1 cellular context compared by ENCODE assay signal in genomic region chr2:22855761-22856184, GRCh38.
TF ChIP-seq lines count a peak whose summit lies in the region.

No MANE protein-coding gene starts in this region.

TF ChIP-seq in WTC11, 78 proteins besides CTCF, POLR2A, EP300 and RAD21 (continued from another document):
- TF ChIP-seq ETV6 (CRISPR knock-in tag; IDR thresholded peaks at IDR 0.05) (no peak), GABPB1 (CRISPR knock-in tag; IDR thresholded peaks at IDR 0.05) (no peak), EMX1 (CRISPR knock-in tag; IDR thresholded peaks at IDR 0.05) (no peak), OVOL2 (CRISPR knock-in tag; IDR thresholded peaks at IDR 0.05; ENCODE audit: borderline replicate concordance) (no peak), RELA (CRISPR knock-in tag; IDR thresholded peaks at IDR 0.05; ENCODE audit: borderline replicate concordance) (no peak), CREM (CRISPR knock-in tag; IDR thresholded peaks at IDR 0.05) (no peak), ZNF317 (CRISPR knock-in tag; IDR thresholded peaks at IDR 0.05; ENCODE audit: borderline replicate concordance, low read depth) (no peak), NR1H2 (CRISPR knock-in tag; IDR thresholded peaks at IDR 0.05) (no peak), NFYB (CRISPR knock-in tag; conservative IDR thresholded peaks at IDR 0.05; ENCODE audit: low read depth) (no peak)
